33 cellular contexts compared by ENCODE assay signal in the genomic region with DNA sequence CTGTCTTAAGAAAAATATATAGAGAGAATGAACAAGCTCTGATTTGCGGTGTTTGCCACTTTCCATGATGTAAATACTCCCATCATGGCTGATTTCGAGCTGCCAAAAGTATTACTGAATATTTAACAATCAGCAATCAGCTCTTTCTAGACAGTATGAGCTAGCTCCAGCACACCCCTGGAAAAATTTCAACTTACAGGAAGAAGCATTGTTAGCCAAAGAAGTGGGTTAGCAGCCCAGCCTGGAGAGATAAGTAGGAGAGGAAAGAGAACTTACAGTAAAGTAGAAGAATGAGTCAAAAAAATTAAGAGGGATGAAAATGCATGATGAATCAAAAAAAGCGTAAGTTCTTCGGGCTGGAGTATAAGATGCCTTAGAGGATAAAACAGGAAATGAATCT.
"Had no signal": no experiment of that assay in that cellular context is flagged by ENCODE, and none has a peak within 500 bp of the region (broad histone marks: within the 10 kb centered on the region; RNA-seq: fewer than 3 reads in every experiment).

No MANE protein-coding gene starts in this region.

- H3K27me3 Mint-ChIP-seq: activated B cell treated with CpG ODN at 0.5 μM for 24 hours; activated CD4-positive, alpha-beta memory T cell treated with anti-CD3 and anti-CD28 coated beads for 36 hours; activated CD4-positive, alpha-beta T cell treated with anti-CD3 and anti-CD28 coated beads, Interleukin-2, amount 10 ng/mL, durations not matched to agents 24 days and 14 days; activated naive CD4-positive, alpha-beta T cell treated with anti-CD3 and anti-CD28 coated beads, Interleukin-2, amount 10 ng/mL, durations not matched to agents 7 days and 5 days; activated T-helper 17 cell treated with anti-CD3 and anti-CD28 coated beads, Interleukin-2, amount 50 U/mL, for 72 hours; brain; T-cell had no signal

- H3K4me3 Mint-ChIP-seq: activated B cell treated with CpG ODN at 0.5 μM for 24 hours; activated CD4-positive, alpha-beta memory T cell treated with anti-CD3 and anti-CD28 coated beads for 36 hours; activated CD4-positive, alpha-beta T cell treated with anti-CD3 and anti-CD28 coated beads, Interleukin-2, amount 10 ng/mL, durations not matched to agents 24 days and 14 days; activated naive CD4-positive, alpha-beta T cell treated with anti-CD3 and anti-CD28 coated beads, Interleukin-2, amount 10 ng/mL, durations not matched to agents 7 days and 5 days; activated naive CD8-positive, alpha-beta T cell treated with anti-CD3 and anti-CD28 coated beads for 36 hours; activated T-cell treated with anti-CD3 and anti-CD28 coated beads, Interleukin-2, amount 50 U/mL, for 4 hours; activated T-cell treated with anti-CD3 and anti-CD28 coated beads, Interleukin-2, amount 50 U/mL, for 72 hours; activated T-helper 1 cell treated with anti-CD3 and anti-CD28 coated beads, Interleukin-12 subunit alpha, Interleukin-12 subunit beta, Interleukin-2, Interleukin-4 antibody, amounts not matched to agents 30 ng/mL and 10 ng/mL and 1 ng/mL, durations not matched to agents 14 hours and 24 hours and 36 hours; activated T-helper 17 cell treated with anti-CD3 and anti-CD28 coated beads, Interleukin-2, amount 50 U/mL, for 72 hours; brain; T-cell; T-helper 2 cell treated with Interferon-gamma antibody and Interleukin-4, amounts not matched to agents 5 μg/mL and 100 μg/mL, for 36 hours had no signal

- H3K36me3 ChIP-seq: adrenal gland, cardiac muscle cell had no signal

- H3K4me3 ChIP-seq: adrenal gland, cardiac muscle cell had no signal

- H3K27ac Mint-ChIP-seq: activated B cell treated with CpG ODN at 0.5 μM for 24 hours; activated CD4-positive, alpha-beta memory T cell treated with anti-CD3 and anti-CD28 coated beads for 36 hours; activated CD4-positive, alpha-beta T cell treated with anti-CD3 and anti-CD28 coated beads, Interleukin-2, amount 10 ng/mL, durations not matched to agents 24 days and 14 days; activated naive CD4-positive, alpha-beta T cell treated with anti-CD3 and anti-CD28 coated beads, Interleukin-2, amount 10 ng/mL, durations not matched to agents 7 days and 5 days; activated naive CD4-positive, alpha-beta T cell treated with anti-CD3 and anti-CD28 coated beads, Interleukin-2, amount 50 U/mL, for 72 hours; activated naive CD8-positive, alpha-beta T cell treated with anti-CD3 and anti-CD28 coated beads for 36 hours; activated T-helper 17 cell treated with anti-CD3 and anti-CD28 coated beads, Interleukin-2, amount 50 U/mL, for 72 hours; T-cell; T-helper 2 cell treated with Interferon-gamma antibody and Interleukin-4, amounts not matched to agents 5 μg/mL and 100 μg/mL, for 36 hours had no signal

- H3K9me3 Mint-ChIP-seq: activated B cell treated with CpG ODN at 0.5 μM for 24 hours; activated CD4-positive, alpha-beta memory T cell treated with anti-CD3 and anti-CD28 coated beads for 36 hours; activated CD4-positive, alpha-beta T cell treated with anti-CD3 and anti-CD28 coated beads, Interleukin-2, amount 10 ng/mL, durations not matched to agents 24 days and 14 days; activated naive CD4-positive, alpha-beta T cell treated with anti-CD3 and anti-CD28 coated beads, Interleukin-2, amount 10 ng/mL, durations not matched to agents 7 days and 5 days; activated naive CD4-positive, alpha-beta T cell treated with anti-CD3 and anti-CD28 coated beads, Interleukin-2, amount 50 U/mL, for 72 hours; activated naive CD8-positive, alpha-beta T cell treated with anti-CD3 and anti-CD28 coated beads for 36 hours; activated T-cell treated with anti-CD3 and anti-CD28 coated beads, Interleukin-2, amount 50 U/mL, for 4 hours; activated T-cell treated with anti-CD3 and anti-CD28 coated beads, Interleukin-2, amount 50 U/mL, for 72 hours; activated T-helper 1 cell treated with anti-CD3 and anti-CD28 coated beads, Interleukin-12 subunit alpha, Interleukin-12 subunit beta, Interleukin-2, Interleukin-4 antibody, amounts not matched to agents 30 ng/mL and 10 ng/mL and 1 ng/mL, durations not matched to agents 14 hours and 24 hours and 36 hours; activated T-helper 17 cell treated with anti-CD3 and anti-CD28 coated beads, Interleukin-2, amount 50 U/mL, for 72 hours; brain; T-cell; T-helper 2 cell treated with Interferon-gamma antibody and Interleukin-4, amounts not matched to agents 5 μg/mL and 100 μg/mL, for 36 hours had no signal

- H3K27ac ChIP-seq: adrenal gland, cardiac muscle cell, VCaP had no signal

- ATAC-seq: activated naive CD4-positive, alpha-beta T cell treated with anti-CD3 and anti-CD28 coated beads, Interleukin-2, amount 50 U/mL, for 72 hours; activated T-cell treated with anti-CD3 and anti-CD28 coated beads, Interleukin-2, amount 50 U/mL, for 4 hours; activated T-cell treated with anti-CD3 and anti-CD28 coated beads, Interleukin-2, amount 50 U/mL, for 72 hours; activated T-helper 17 cell treated with anti-CD3 and anti-CD28 coated beads, Interleukin-2, amount 50 U/mL, for 72 hours; T-cell had no signal

- FAIRE-seq: bronchial epithelial cell, TTC549 had no signal

- H3K36me3 Mint-ChIP-seq: activated CD4-positive, alpha-beta memory T cell treated with anti-CD3 and anti-CD28 coated beads for 36 hours; activated naive CD4-positive, alpha-beta T cell treated with anti-CD3 and anti-CD28 coated beads, Interleukin-2, amount 50 U/mL, for 72 hours; activated naive CD8-positive, alpha-beta T cell treated with anti-CD3 and anti-CD28 coated beads for 36 hours; brain; T-cell had no signal

- DNase-seq: activated B cell treated with CpG ODN at 0.5 μM for 24 hours; activated CD4-positive, alpha-beta memory T cell treated with anti-CD3 and anti-CD28 coated beads for 36 hours; activated CD4-positive, alpha-beta T cell treated with anti-CD3 and anti-CD28 coated beads for 4 hours; activated CD4-positive, alpha-beta T cell treated with anti-CD3 and anti-CD28 coated beads, Interleukin-2, amount 10 ng/mL, durations not matched to agents 24 days and 14 days; activated CD4-positive, alpha-beta T cell treated with anti-CD3 and anti-CD28 coated beads, Interleukin-2, amount 50 U/mL, for 1 hour; activated CD4-positive, alpha-beta T cell treated with anti-CD3 and anti-CD28 coated beads, Interleukin-2, amount 50 U/mL, for 4 hours; activated CD4-positive, CD25-positive, alpha-beta regulatory T cell treated with anti-CD3 and anti-CD28 coated beads, Interleukin-2, amount 50 U/mL, for 72 hours; activated CD8-positive, alpha-beta memory T cell treated with anti-CD3 and anti-CD28 coated beads, Interleukin-2, amount 50 U/mL, for 4 hours; activated effector memory CD4-positive, alpha-beta T cell treated with anti-CD3 and anti-CD28 coated beads, Interleukin-2, amount 50 U/mL, for 16 hours; activated gamma-delta T cell treated with Interleukin-2 at 50 U/mL for 16 hours; activated naive CD4-positive, alpha-beta T cell treated with anti-CD3 and anti-CD28 coated beads, Interleukin-2, amount 10 ng/mL, durations not matched to agents 7 days and 5 days; activated naive CD4-positive, alpha-beta T cell treated with Interleukin-2 at 50 U/mL for 16 hours; activated naive CD8-positive, alpha-beta T cell treated with anti-CD3 and anti-CD28 coated beads for 36 hours; activated T-cell treated with anti-CD3 and anti-CD28 coated beads for 4 hours; activated T-cell treated with anti-CD3 and anti-CD28 coated beads, Interleukin-2, amount 50 U/mL, for 1 hour; activated T-cell treated with anti-CD3 and anti-CD28 coated beads, Interleukin-2, amount 50 U/mL, for 4 hours; activated T-cell treated with anti-CD3 and anti-CD28 coated beads, Interleukin-2, amount 50 U/mL, for 72 hours; adrenal gland; amniotic stem cell; aorta; caudate nucleus; T-cell; T-helper 2 cell; T-helper 9 cell had no signal

- H3K27me3 ChIP-seq: adrenal gland, cardiac muscle cell had no signal

- H3K9me3 ChIP-seq: adrenal gland had no signal
